ENCODE assay signal across 8 cellular contexts in the genomic region with DNA sequence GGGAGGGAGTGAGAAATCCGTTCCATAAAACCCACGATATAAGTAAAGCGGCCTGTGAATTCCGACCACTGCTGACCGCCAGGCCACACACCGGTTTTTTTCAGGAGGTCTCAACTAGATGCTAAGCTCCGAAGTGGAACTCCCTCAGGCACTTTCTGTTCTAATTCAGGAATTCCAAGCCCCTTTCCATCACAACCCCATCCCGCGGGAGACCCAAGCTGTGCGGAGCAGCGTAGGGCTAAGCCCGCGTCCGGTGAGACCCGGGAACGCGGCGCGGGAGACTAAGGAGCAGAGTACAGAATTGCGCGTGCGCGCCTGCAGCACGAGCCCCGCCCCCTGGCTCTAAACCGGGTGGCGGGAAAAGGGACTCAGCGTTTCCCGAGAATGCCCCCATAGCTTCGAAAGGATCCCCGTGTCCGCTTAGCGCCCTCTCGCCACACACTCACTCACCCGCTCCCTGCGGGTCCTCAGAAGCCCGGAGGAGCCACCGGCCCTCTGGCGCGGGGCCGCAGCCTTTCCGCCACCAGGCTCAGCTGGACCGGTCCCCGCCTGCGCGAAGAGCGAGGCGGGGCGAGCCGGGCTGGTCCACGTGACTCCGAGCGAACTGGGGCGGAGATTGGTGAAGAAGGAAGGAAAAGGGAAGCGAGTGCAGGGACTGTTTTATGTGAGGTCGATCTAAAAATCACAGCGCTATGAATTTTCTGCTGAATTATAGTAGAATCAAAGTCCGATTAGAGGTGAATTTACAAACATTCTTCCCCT. TPM values are rescaled to one million over a fixed set of nuclear protein-coding genes. Genes with fewer than 3 reads are reported as not detected.
DNase-seq lines count a peak whose midpoint lies in the region; ATAC-seq, FAIRE-seq and TF ChIP-seq lines count a peak whose summit lies in the region.

A gene with protein sequence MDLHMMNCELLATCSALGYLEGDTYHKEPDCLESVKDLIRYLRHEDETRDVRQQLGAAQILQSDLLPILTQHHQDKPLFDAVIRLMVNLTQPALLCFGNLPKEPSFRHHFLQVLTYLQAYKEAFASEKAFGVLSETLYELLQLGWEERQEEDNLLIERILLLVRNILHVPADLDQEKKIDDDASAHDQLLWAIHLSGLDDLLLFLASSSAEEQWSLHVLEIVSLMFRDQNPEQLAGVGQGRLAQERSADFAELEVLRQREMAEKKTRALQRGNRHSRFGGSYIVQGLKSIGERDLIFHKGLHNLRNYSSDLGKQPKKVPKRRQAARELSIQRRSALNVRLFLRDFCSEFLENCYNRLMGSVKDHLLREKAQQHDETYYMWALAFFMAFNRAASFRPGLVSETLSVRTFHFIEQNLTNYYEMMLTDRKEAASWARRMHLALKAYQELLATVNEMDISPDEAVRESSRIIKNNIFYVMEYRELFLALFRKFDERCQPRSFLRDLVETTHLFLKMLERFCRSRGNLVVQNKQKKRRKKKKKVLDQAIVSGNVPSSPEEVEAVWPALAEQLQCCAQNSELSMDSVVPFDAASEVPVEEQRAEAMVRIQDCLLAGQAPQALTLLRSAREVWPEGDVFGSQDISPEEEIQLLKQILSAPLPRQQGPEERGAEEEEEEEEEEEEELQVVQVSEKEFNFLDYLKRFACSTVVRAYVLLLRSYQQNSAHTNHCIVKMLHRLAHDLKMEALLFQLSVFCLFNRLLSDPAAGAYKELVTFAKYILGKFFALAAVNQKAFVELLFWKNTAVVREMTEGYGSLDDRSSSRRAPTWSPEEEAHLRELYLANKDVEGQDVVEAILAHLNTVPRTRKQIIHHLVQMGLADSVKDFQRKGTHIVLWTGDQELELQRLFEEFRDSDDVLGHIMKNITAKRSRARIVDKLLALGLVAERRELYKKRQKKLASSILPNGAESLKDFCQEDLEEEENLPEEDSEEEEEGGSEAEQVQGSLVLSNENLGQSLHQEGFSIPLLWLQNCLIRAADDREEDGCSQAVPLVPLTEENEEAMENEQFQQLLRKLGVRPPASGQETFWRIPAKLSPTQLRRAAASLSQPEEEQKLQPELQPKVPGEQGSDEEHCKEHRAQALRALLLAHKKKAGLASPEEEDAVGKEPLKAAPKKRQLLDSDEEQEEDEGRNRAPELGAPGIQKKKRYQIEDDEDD (minus strand): TSS at position 567 of the 762 bp plus-strand sequence. CDS start 15,256 bp downstream, outside the sequence.

- peak; percentile 65 for FAIRE-seq in urothelium cell line (lab: Jason Lieb, UNC)

- H3K27me3 ChIP-seq in prostate gland (replicated peaks; ENCODE audit: insufficient read depth), result no peaks in the 10 kb centered on the region

- in situ Hi-C loops in GM13976 (cut with MboI; ENCODE audit: low sequenced_read_pairs, unreplicated experiment), result no loop called here

- DNase-seq in GM13976 (ENCODE audit: low spot score), result peak; percentile 96
- peak; percentile 95 for DNase-seq in NCI-H146 treated with DMSO at 0.1 percent for 48 hours (lab: John Stamatoyannopoulos, UW; ENCODE audit: unreplicated experiment)
- DNase-seq in T-helper 17 cell, result peak; percentile 70 to 79 (median 77)
- peak; percentile 91 for DNase-seq in left ventricle myocardium superior
- DNase-seq in prostate gland (ENCODE audit: low spot score), result peak; percentile 89
- peak; percentile 96 for DNase-seq in urothelium cell line (ENCODE audit: low spot score)

- peak within 1 kb of the TSS; percentile 81 for H3K27ac Mint-ChIP-seq in T-helper 17 cell

- intact Hi-C loops in left ventricle myocardium superior (cut with micrococcal nuclease), result no loop called here
- intact Hi-C loops in prostate gland (cut with DNase I), result loop anchor here (2.0 kb wide), 1 partner anchor 16 kb away; no protein-coding TSS in a partner anchor

- peak; percentile 53 for TF ChIP-seq POLR2A in prostate gland (IDR thresholded peaks at IDR 0.05)

- ATAC-seq in HG02852 (IDR thresholded peaks at IDR 0.05; ENCODE audit: unreplicated experiment), result peak; percentile 97
- peak; percentile 98 for ATAC-seq in T-helper 17 cell
- ATAC-seq in left ventricle myocardium superior, result peak; percentile 99

- H3K4me3 Mint-ChIP-seq in T-helper 17 cell, result peak within 1 kb of the TSS; percentile 91

- 0% methylated on average over 58 of the region's 58 CpGs for WGBS in prostate gland

- H3K36me3 ChIP-seq in prostate gland, result no peaks in the 10 kb centered on the region

- H3K4me1 ChIP-seq in prostate gland (replicated peaks), result no peaks in the 10 kb centered on the region

- no peaks in the 10 kb centered on the region for H3K36me3 Mint-ChIP-seq in T-helper 17 cell (ENCODE audit: low read depth)

- H3K4me3 ChIP-seq in prostate gland, result peak within 1 kb of the TSS; percentile 59 to 74

- TF ChIP-seq CTCF in GM13976 (IDR thresholded peaks at IDR 0.05; ENCODE audit: borderline replicate concordance, control extremely low read depth, extremely low read depth, insufficient read depth, missing control alignments), result no peak
- peak in 1 of 4 experiments; percentile 48 for TF ChIP-seq CTCF in prostate gland (IDR thresholded peaks at IDR 0.05)

- peaks cover 22% of the 10 kb centered on the region for H3K4me1 Mint-ChIP-seq in T-helper 17 cell

- no peaks in the 10 kb centered on the region for H3K9me3 ChIP-seq in T-helper 17 cell (ENCODE audit: control insufficient read depth, low read length, poor library complexity, severe bottlenecking)
- no peaks in the 10 kb centered on the region for H3K9me3 ChIP-seq in prostate gland

- peaks cover 8% of the 10 kb centered on the region for H3K27me3 Mint-ChIP-seq in T-helper 17 cell

- peak within 1 kb of the TSS; percentile 88 for H3K27ac ChIP-seq in angular gyrus (ENCODE audit: low read depth, low read length)
- H3K27ac ChIP-seq in prostate gland, result peak within 1 kb of the TSS; percentile 93

RNA-seq across cellular contexts. Expression of the gene that starts here (rescaled TPM):
- total RNA-seq in T-helper 17 cell, result 1 to 10 TPM; 5.0 to 5.1 TPM
- total RNA-seq in left ventricle myocardium superior, result 2.0 TPM
- total RNA-seq in prostate gland, result 10 to 100 TPM in 1 of 2 donors, 1 to 10 TPM in 1; 8.0 to 12.3 TPM

Comparison
In these comparisons a context has a peak if more than half of its experiments do, and no peak if none do; other contexts are left out.
1. Peak in every context shown above with its lines: DNase-seq, ATAC-seq, H3K4me3 ChIP-seq and H3K27ac ChIP-seq.